Comparison of ENCODE assay signal across 8 cellular contexts in genomic region chr4:56909083-56909981, GRCh38. TPM values are rescaled to one million over a fixed set of nuclear protein-coding genes. Genes with fewer than 3 reads are reported as not detected.
DNase-seq lines count a peak whose midpoint lies in the region; ATAC-seq, FAIRE-seq and TF ChIP-seq lines count a peak whose summit lies in the region.

No MANE protein-coding gene starts in this region.

- H3K36me3 ChIP-seq in bronchial epithelial cell (ENCODE audit: control insufficient read depth, insufficient read depth, low read length): no peaks in the 10 kb centered on the region
- peaks cover 33% of the 10 kb centered on the region for H3K36me3 ChIP-seq in iPS-20b (ENCODE audit: insufficient read depth, low read depth, low read length)
- H3K36me3 ChIP-seq in skeletal muscle tissue (ENCODE audit: control insufficient read depth in 3 of 3, insufficient read depth in 3 of 3, low read length in 3 of 3): peaks cover 0 to 4% (median 0%) of the 10 kb centered on the region in 3 donors

- peak; percentile 76 for DNase-seq in EH (ENCODE audit: low read depth)
- DNase-seq in SW480 (ENCODE audit: low spot score): peak; percentile 46
- peak; percentile 46 for DNase-seq in bronchial epithelial cell (ENCODE audit: low read depth)
- DNase-seq in NCI-H1436 treated with DMSO at 0.1 percent for 48 hours (lab: John Stamatoyannopoulos, UW): no peak

- H3K27ac ChIP-seq in iPS-20b (ENCODE audit: low read length): peak overlapping the region; percentile 92
- H3K27ac ChIP-seq in skeletal muscle tissue (ENCODE audit: low read depth, low read length): peak overlapping the region; percentile 68

- ATAC-seq in GM19468 (IDR thresholded peaks at IDR 0.05; ENCODE audit: extremely low read depth, unreplicated experiment): peak; percentile 1
- ATAC-seq in HG03571 (IDR thresholded peaks at IDR 0.05; ENCODE audit: unreplicated experiment): peak; percentile 34

- H3K27me3 ChIP-seq in bronchial epithelial cell (ENCODE audit: control insufficient read depth, insufficient read depth, low read length) (no peaks in the 10 kb centered on the region), iPS-20b (ENCODE audit: insufficient read depth, low read length) (peaks cover 19% of the 10 kb centered on the region), skeletal muscle tissue (ENCODE audit: control insufficient read depth in 3 of 3, insufficient read depth in 3 of 3, low read length in 3 of 3) (no peaks in the 10 kb centered on the region)

- H3K4me1 ChIP-seq in iPS-20b (ENCODE audit: insufficient read depth, low read length) (peaks cover 34% of the 10 kb centered on the region), skeletal muscle tissue (ENCODE audit: control insufficient read depth in 3 of 3, insufficient read depth in 3 of 3, low read length in 3 of 3) (peaks cover 7 to 21% (median 20%) of the 10 kb centered on the region in 3 donors)

- H3K9me3 ChIP-seq in iPS-20b (ENCODE audit: insufficient read depth, low read depth, low read length) (no peaks in the 10 kb centered on the region), skeletal muscle tissue (ENCODE audit: control insufficient read depth in 3 of 3, low read length in 3 of 3) (no peaks in the 10 kb centered on the region)

- H3K4me3 ChIP-seq in bronchial epithelial cell (ENCODE audit: low read depth, low read length) (peak overlapping the region; percentile 89), iPS-20b (ENCODE audit: low read length) (peak overlapping the region; percentile 99), skeletal muscle tissue (ENCODE audit: low read length in 3 of 3) (peak overlapping the region; percentile 86 to 91 (median 89))

- FAIRE-seq in bronchial epithelial cell (lab: Jason Lieb, UNC): no peak

- H3K9ac ChIP-seq in iPS-20b (ENCODE audit: low read depth, low read length) (peak overlapping the region; percentile 97), skeletal muscle tissue (ENCODE audit: low read depth in 1 of 3, low read length in 3 of 3) (peak overlapping the region; percentile 75 to 87 (median 86))

- no peak for TF ChIP-seq CTCF in bronchial epithelial cell (IDR thresholded peaks at IDR 0.05; ENCODE audit: insufficient read depth, low read length, severe bottlenecking)

RNA-seq across cellular contexts. Expression of gene REST, which starts 1.6 kb away (rescaled TPM):
- total RNA-seq in bronchial epithelial cell (17.6 and 21.6 TPM in 2 replicates), skeletal muscle tissue (21.4 TPM)
